ENCODE assay signal across 8 cellular contexts in the genomic region with DNA sequence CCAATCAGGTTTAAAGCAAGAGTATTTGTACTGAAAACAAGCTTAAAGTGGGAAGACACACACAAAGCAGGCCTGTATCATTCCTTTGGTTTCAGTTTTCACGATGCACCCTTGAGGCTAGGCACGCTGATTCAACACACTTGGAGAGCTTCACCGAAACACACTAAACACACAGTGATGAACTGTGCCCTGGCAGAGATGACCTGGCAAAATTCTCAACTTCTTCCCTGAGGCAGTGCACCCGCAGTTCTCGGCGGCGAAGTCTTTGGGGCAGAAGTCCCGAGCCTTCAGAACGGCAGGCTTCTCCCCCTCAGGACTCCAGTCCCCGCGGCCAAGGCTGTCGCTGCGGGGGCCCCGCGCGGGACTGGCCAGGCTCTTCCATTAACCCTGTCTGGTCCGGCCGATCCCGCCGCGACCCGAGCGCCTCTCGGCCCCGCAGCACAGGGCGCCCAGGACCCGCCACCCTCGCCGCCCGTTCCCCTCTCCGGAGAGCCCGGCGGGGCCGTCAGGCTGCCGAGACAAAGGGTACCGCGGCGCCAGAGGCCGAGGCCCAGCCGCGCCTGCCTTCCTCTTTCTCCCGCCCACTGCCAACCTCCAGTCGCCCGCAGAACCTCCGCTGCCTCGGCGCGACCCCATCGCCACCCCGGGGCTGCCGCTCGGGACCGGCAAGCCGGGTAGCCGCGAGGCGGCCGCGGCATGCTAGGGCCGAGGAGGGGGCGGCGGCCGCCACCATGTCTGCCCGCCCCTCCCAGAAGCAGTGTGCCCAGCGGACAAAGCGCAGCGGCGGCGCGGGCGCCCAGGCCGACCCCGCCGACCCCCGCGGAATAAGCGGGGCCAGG. TPM values are rescaled to one million over a fixed set of nuclear protein-coding genes. Genes with fewer than 3 reads are reported as not detected.
DNase-seq lines count a peak whose midpoint lies in the region; ATAC-seq and TF ChIP-seq lines count a peak whose summit lies in the region.

No MANE protein-coding gene starts in this region.

- no peaks in the 10 kb centered on the region for H3K9me2 ChIP-seq in OCI-LY7 (ENCODE audit: insufficient read depth, low read length)

- H4K20me1 ChIP-seq in OCI-LY7 (ENCODE audit: insufficient read depth, low read length) = peaks cover 18% of the 10 kb centered on the region; the same call in 1 of the 2 replicates

- intact Hi-C loops in OCI-LY7 (cut with micrococcal nuclease; ENCODE audit: unreplicated experiment) = loop anchor here (2.0 to 10.0 kb wide), 4 partner anchors 88 to 555 kb away; a partner anchor contains a TSS
- intact Hi-C loops in activated T-helper 1 cell treated with anti-CD3 and anti-CD28 coated beads, Interleukin-12 subunit alpha, Interleukin-12 subunit beta, Interleukin-2, Interleukin-4 antibody, amounts not matched to agents 30 ng/mL and 10 ng/mL and 1 ng/mL, durations not matched to agents 14 hours and 24 hours and 36 hours (cut with micrococcal nuclease) = loop anchor here (1.0 to 10.0 kb wide), 12 partner anchors 23 to 1329 kb away; a partner anchor contains a TSS

- peaks cover 49% of the 10 kb centered on the region for H3K36me3 ChIP-seq in OCI-LY7 (ENCODE audit: insufficient read depth, low read length)

- H3K27ac Mint-ChIP-seq in activated T-helper 1 cell treated with anti-CD3 and anti-CD28 coated beads, Interleukin-12 subunit alpha, Interleukin-12 subunit beta, Interleukin-2, Interleukin-4 antibody, amounts not matched to agents 30 ng/mL and 10 ng/mL and 1 ng/mL, durations not matched to agents 14 hours and 24 hours and 36 hours = peak overlapping the region; percentile 100
- H3K27ac Mint-ChIP-seq in naive thymus-derived CD8-positive, alpha-beta T cell = peak overlapping the region; percentile 97 to 100 (median 99)
- H3K27ac Mint-ChIP-seq in stimulated activated naive B cell treated with anti-CD40 and anti-IgM and Interleukin-4, amounts not matched to agents 10 μg/mL and 1 μg/mL and 100 μg/mL, for 72 hours = peak overlapping the region; percentile 98

- DNase-seq in AG09319 (ENCODE audit: extremely low read depth, low read depth) (peak; percentile 73), OCI-LY7 (ENCODE audit: low spot score) (peak; percentile 74), fibroblast of gingiva (ENCODE audit: low read depth) (peak; percentile 90)
- DNase-seq in activated T-helper 1 cell treated with anti-CD3 and anti-CD28 coated beads, Interleukin-12 subunit alpha, Interleukin-12 subunit beta, Interleukin-2, Interleukin-4 antibody, amounts not matched to agents 30 ng/mL and 10 ng/mL and 1 ng/mL, durations not matched to agents 14 hours and 24 hours and 36 hours (ENCODE audit: low spot score) = peak; percentile 49
- peak in 9 of 10 donors; percentile 20 to 71 (median 53) for DNase-seq in naive thymus-derived CD8-positive, alpha-beta T cell
- DNase-seq in stimulated activated naive B cell treated with anti-CD40 and anti-IgM and Interleukin-4, amounts not matched to agents 10 μg/mL and 1 μg/mL and 100 μg/mL, for 72 hours = peak; percentile 45

- TF ChIP-seq CTCF in AG09319 (IDR thresholded peaks at IDR 0.05; ENCODE audit: low read depth, low read length) = no peak
- TF ChIP-seq CTCF in OCI-LY7 (conservative IDR thresholded peaks at IDR 0.05; ENCODE audit: low read length) = no peak

- H3K79me2 ChIP-seq in OCI-LY7 (ENCODE audit: insufficient read depth, low read depth, low read length) = peaks cover 90% of the 10 kb centered on the region

- H3K27me3 Mint-ChIP-seq in activated T-helper 1 cell treated with anti-CD3 and anti-CD28 coated beads, Interleukin-12 subunit alpha, Interleukin-12 subunit beta, Interleukin-2, Interleukin-4 antibody, amounts not matched to agents 30 ng/mL and 10 ng/mL and 1 ng/mL, durations not matched to agents 14 hours and 24 hours and 36 hours (ENCODE audit: insufficient read depth) = no peaks in the 10 kb centered on the region
- H3K27me3 Mint-ChIP-seq in naive thymus-derived CD8-positive, alpha-beta T cell = peaks cover 0 to 9% (median 0%) of the 10 kb centered on the region in 5 donors
- H3K27me3 Mint-ChIP-seq in stimulated activated naive B cell treated with anti-CD40 and anti-IgM and Interleukin-4, amounts not matched to agents 10 μg/mL and 1 μg/mL and 100 μg/mL, for 72 hours = no peaks in the 10 kb centered on the region

- H3K4me2 ChIP-seq in OCI-LY7 (ENCODE audit: low read length) = peak overlapping the region; percentile 92

- H3K27ac ChIP-seq in OCI-LY7 (ENCODE audit: low read depth, low read length, poor library complexity, severe bottlenecking) = peak overlapping the region; percentile 90

- peak; percentile 30 for ATAC-seq in GM18870 (IDR thresholded peaks at IDR 0.05; ENCODE audit: unreplicated experiment)
- peak; percentile 31 for ATAC-seq in HG03139 (IDR thresholded peaks at IDR 0.05; ENCODE audit: unreplicated experiment)
- ATAC-seq in naive thymus-derived CD8-positive, alpha-beta T cell = peak; percentile 40 to 47
- ATAC-seq in stimulated activated naive B cell treated with anti-CD40 and anti-IgM and Interleukin-4, amounts not matched to agents 10 μg/mL and 1 μg/mL and 100 μg/mL, for 72 hours (replicated peaks) = peak; percentile 46 to 47

- H3K9me3 ChIP-seq in OCI-LY7 (ENCODE audit: low read length) = no peaks in the 10 kb centered on the region

- peak overlapping the region; percentile 100 for H3K4me3 Mint-ChIP-seq in activated T-helper 1 cell treated with anti-CD3 and anti-CD28 coated beads, Interleukin-12 subunit alpha, Interleukin-12 subunit beta, Interleukin-2, Interleukin-4 antibody, amounts not matched to agents 30 ng/mL and 10 ng/mL and 1 ng/mL, durations not matched to agents 14 hours and 24 hours and 36 hours
- H3K4me3 Mint-ChIP-seq in naive thymus-derived CD8-positive, alpha-beta T cell = peak overlapping the region; percentile 75 to 100 (median 95)
- peak overlapping the region; percentile 80 to 96 for H3K4me3 Mint-ChIP-seq in stimulated activated naive B cell treated with anti-CD40 and anti-IgM and Interleukin-4, amounts not matched to agents 10 μg/mL and 1 μg/mL and 100 μg/mL, for 72 hours

- peak overlapping the region; percentile 80 for H3K4me3 ChIP-seq in OCI-LY7 (ENCODE audit: low read depth, low read length, poor library complexity, severe bottlenecking)

- CTCF ChIA-PET in OCI-LY7 (lab: Charles Lee; ENCODE audit: unreplicated experiment) = no interaction called here

- H3K9me3 Mint-ChIP-seq in activated T-helper 1 cell treated with anti-CD3 and anti-CD28 coated beads, Interleukin-12 subunit alpha, Interleukin-12 subunit beta, Interleukin-2, Interleukin-4 antibody, amounts not matched to agents 30 ng/mL and 10 ng/mL and 1 ng/mL, durations not matched to agents 14 hours and 24 hours and 36 hours = no peaks in the 10 kb centered on the region
- H3K9me3 Mint-ChIP-seq in naive thymus-derived CD8-positive, alpha-beta T cell = peaks cover 0 to 4% (median 0%) of the 10 kb centered on the region in 9 donors
- H3K9me3 Mint-ChIP-seq in stimulated activated naive B cell treated with anti-CD40 and anti-IgM and Interleukin-4, amounts not matched to agents 10 μg/mL and 1 μg/mL and 100 μg/mL, for 72 hours = peaks cover 0 to 3% of the 10 kb centered on the region in 2 donors

- peaks cover 45% of the 10 kb centered on the region for H3K4me1 ChIP-seq in OCI-LY7 (ENCODE audit: insufficient read depth, low read length, poor library complexity, severe bottlenecking)

- H3K36me3 Mint-ChIP-seq in activated T-helper 1 cell treated with anti-CD3 and anti-CD28 coated beads, Interleukin-12 subunit alpha, Interleukin-12 subunit beta, Interleukin-2, Interleukin-4 antibody, amounts not matched to agents 30 ng/mL and 10 ng/mL and 1 ng/mL, durations not matched to agents 14 hours and 24 hours and 36 hours (ENCODE audit: low read depth) = peaks cover 49% of the 10 kb centered on the region
- H3K36me3 Mint-ChIP-seq in naive thymus-derived CD8-positive, alpha-beta T cell = peaks cover 12 to 34% (median 17%) of the 10 kb centered on the region in 3 donors
- peaks cover 28 to 56% of the 10 kb centered on the region in 2 donors for H3K36me3 Mint-ChIP-seq in stimulated activated naive B cell treated with anti-CD40 and anti-IgM and Interleukin-4, amounts not matched to agents 10 μg/mL and 1 μg/mL and 100 μg/mL, for 72 hours

- peaks cover 56% of the 10 kb centered on the region for H3K4me1 Mint-ChIP-seq in activated T-helper 1 cell treated with anti-CD3 and anti-CD28 coated beads, Interleukin-12 subunit alpha, Interleukin-12 subunit beta, Interleukin-2, Interleukin-4 antibody, amounts not matched to agents 30 ng/mL and 10 ng/mL and 1 ng/mL, durations not matched to agents 14 hours and 24 hours and 36 hours (ENCODE audit: low read depth)
- peaks cover 32 to 71% (median 53%) of the 10 kb centered on the region in 4 donors for H3K4me1 Mint-ChIP-seq in naive thymus-derived CD8-positive, alpha-beta T cell
- peaks cover 27 to 44% of the 10 kb centered on the region in 2 donors for H3K4me1 Mint-ChIP-seq in stimulated activated naive B cell treated with anti-CD40 and anti-IgM and Interleukin-4, amounts not matched to agents 10 μg/mL and 1 μg/mL and 100 μg/mL, for 72 hours

- BruUV-seq in OCI-LY7 (replicated peaks; lab: Mats Ljungman, UMichigan) = no TSS peak

- peak overlapping the region; percentile 48 for H2AFZ ChIP-seq in OCI-LY7 (ENCODE audit: low read length)

- POLR2A ChIA-PET in OCI-LY7 (lab: Charles Lee) = interaction anchor here (0.7 to 1.5 kb wide), 5 partner anchors 7 to 1057 kb away, joined by 3 to 4 read pairs (median 3); no protein-coding TSS in a partner anchor
- POLR2A ChIA-PET in naive thymus-derived CD8-positive, alpha-beta T cell (lab: Charles Lee) = interaction anchor here (0.5 to 5.4 kb wide), 26 partner anchors 8 to 1476 kb away, joined by 3 to 97 read pairs (median 6); a partner anchor contains a TSS

RNA-seq across cellular contexts. Expression of a gene that starts 0.8 kb away (rescaled TPM):
- 53.3 and 55.8 TPM in 2 replicates for total RNA-seq in OCI-LY7 (2014; rRNA removed; shearing (Covaris generic))
- total RNA-seq in OCI-LY7 (2022) = 32.6 and 34.3 TPM in 2 replicates
- 80.7 and 81.0 TPM in 2 replicates for total RNA-seq in activated T-helper 1 cell treated with anti-CD3 and anti-CD28 coated beads, Interleukin-12 subunit alpha, Interleukin-12 subunit beta, Interleukin-2, Interleukin-4 antibody, amounts not matched to agents 30 ng/mL and 10 ng/mL and 1 ng/mL, durations not matched to agents 14 hours and 24 hours and 36 hours
- 10 to 100 TPM; 23.4 to 29.9 TPM for total RNA-seq in naive thymus-derived CD8-positive, alpha-beta T cell
- polyA plus RNA-seq in naive thymus-derived CD8-positive, alpha-beta T cell = 10 to 100 TPM; 20.6 to 29.1 (median 25.1) TPM

Comparison
In these comparisons a context has a peak if more than half of its experiments do, and no peak if none do; other contexts are left out.
1. Peak in every context shown above with its lines: DNase-seq, ATAC-seq, H3K4me3 ChIP-seq and H3K27ac ChIP-seq.